18 cellular contexts compared by ENCODE assay signal in genomic region chr13:31394491-31394890, GRCh38.
DNase-seq lines count a peak whose midpoint lies in the region; ATAC-seq and TF ChIP-seq lines count a peak whose summit lies in the region.
"Had no signal": no experiment of that assay in that cellular context is flagged by ENCODE, and none has a peak within 500 bp of the region (broad histone marks: within the 10 kb centered on the region; RNA-seq: fewer than 3 reads in every experiment).

No MANE protein-coding gene starts in this region.

- peak overlapping the region; percentile 16 for H3K4me3 ChIP-seq in Loucy (ENCODE audit: low read length, poor library complexity, severe bottlenecking)
- H3K4me3 ChIP-seq: BLaER1 had no signal

- no peak for ATAC-seq in left lobe of liver
- ATAC-seq in GM18909 (IDR thresholded peaks at IDR 0.05; ENCODE audit: poor library complexity, unreplicated experiment) = no peak
- ATAC-seq in HG02571 (IDR thresholded peaks at IDR 0.05; ENCODE audit: unreplicated experiment) = no peak
- ATAC-seq: HCT116 had no signal

- H4K20me1 ChIP-seq in Loucy (ENCODE audit: insufficient read depth, low read length, poor library complexity, severe bottlenecking) = no peaks in the 10 kb centered on the region
- H4K20me1 ChIP-seq: BLaER1 had no signal

- H3K4me2 ChIP-seq in Loucy (ENCODE audit: low read depth, low read length, poor library complexity, severe bottlenecking) = peak overlapping the region; percentile 43
- H3K4me2 ChIP-seq: BLaER1 had no signal

- no peak overlapping the region for H3K9ac ChIP-seq in Loucy (ENCODE audit: low read depth, low read length, poor library complexity, severe bottlenecking)
- H3K9ac ChIP-seq: BLaER1 had no signal

- H3K36me3 Mint-ChIP-seq in T-helper 2 cell treated with Interferon-gamma antibody and Interleukin-4, amounts not matched to agents 5 μg/mL and 100 μg/mL, for 36 hours (ENCODE audit: low read depth) = no peaks in the 10 kb centered on the region
- H3K36me3 Mint-ChIP-seq: CD8-positive, alpha-beta memory T cell had no signal

- no peaks in the 10 kb centered on the region for H3K27me3 ChIP-seq in Loucy (ENCODE audit: insufficient read depth, low read length, poor library complexity, severe bottlenecking)
- H3K27me3 ChIP-seq: BLaER1 had no signal

- H3K79me2 ChIP-seq in Loucy (ENCODE audit: insufficient read depth, low read length) = no peaks in the 10 kb centered on the region

- peak overlapping the region; percentile 62 for H3K27ac Mint-ChIP-seq in T-helper 2 cell treated with Interferon-gamma antibody and Interleukin-4, amounts not matched to agents 5 μg/mL and 100 μg/mL, for 36 hours
- H3K27ac Mint-ChIP-seq: CD8-positive, alpha-beta memory T cell had no signal

- H3K27me3 Mint-ChIP-seq in T-helper 2 cell treated with Interferon-gamma antibody and Interleukin-4, amounts not matched to agents 5 μg/mL and 100 μg/mL, for 36 hours (ENCODE audit: low read depth) = no peaks in the 10 kb centered on the region

- H3K4me1 ChIP-seq in Loucy (ENCODE audit: insufficient read depth, low read length, poor library complexity, severe bottlenecking) = peaks cover 14% of the 10 kb centered on the region
- H3K4me1 ChIP-seq: BLaER1 had no signal

- no peak for TF ChIP-seq CTCF in Loucy (conservative IDR thresholded peaks at IDR 0.05; ENCODE audit: low read length)

- peak; percentile 4 for DNase-seq in GM04503 (ENCODE audit: low read depth)
- no peak for DNase-seq in T-helper 2 cell treated with Interferon-gamma antibody and Interleukin-4, amounts not matched to agents 5 μg/mL and 100 μg/mL, for 36 hours (ENCODE audit: low spot score)
- DNase-seq in myocyte (ENCODE audit: low read depth) = peak; percentile 37
- no peak for DNase-seq in DMS 273 (lab: John Stamatoyannopoulos, UW; ENCODE audit: unreplicated experiment)
- no peak for DNase-seq in left lobe of liver (ENCODE audit: low spot score)
- DNase-seq: CD8-positive, alpha-beta memory T cell; DMS 273 treated with DMSO at 0.1 percent for 48 hours; KBM-7; NCI-H1436; NCI-H2081 treated with DMSO at 0.1 percent for 48 hours; NCI-H446 treated with DMSO at 0.1 percent for 48 hours; NCI-H82; SIG-M5 had no signal

- no peaks in the 10 kb centered on the region for H3K36me3 ChIP-seq in Loucy (ENCODE audit: insufficient read depth, low read length)
- H3K36me3 ChIP-seq: BLaER1 had no signal

- peaks cover 16% of the 10 kb centered on the region; the same call in 1 of the 2 replicates for H3K9me3 ChIP-seq in Loucy (ENCODE audit: insufficient read depth, low read depth, low read length)

- peak overlapping the region; percentile 50; the same call in 1 of the 2 replicates for H2AFZ ChIP-seq in Loucy (ENCODE audit: low read length)

- H3K4me3 Mint-ChIP-seq in T-helper 2 cell treated with Interferon-gamma antibody and Interleukin-4, amounts not matched to agents 5 μg/mL and 100 μg/mL, for 36 hours = no peak overlapping the region
- H3K4me3 Mint-ChIP-seq: CD8-positive, alpha-beta memory T cell had no signal

- H3K9me2 ChIP-seq in Loucy (replicated peaks; ENCODE audit: low read depth, low read length) = no peaks in the 10 kb centered on the region

- peaks cover 21% of the 10 kb centered on the region for H3K9me3 Mint-ChIP-seq in T-helper 2 cell treated with Interferon-gamma antibody and Interleukin-4, amounts not matched to agents 5 μg/mL and 100 μg/mL, for 36 hours

- H3F3A ChIP-seq in Loucy (ENCODE audit: low read depth) = 0 out of 2 replicates have a peak, but pooled peaks cover 5% of the 10 kb centered on the region

- peaks cover 12% of the 10 kb centered on the region for H3K4me1 Mint-ChIP-seq in T-helper 2 cell treated with Interferon-gamma antibody and Interleukin-4, amounts not matched to agents 5 μg/mL and 100 μg/mL, for 36 hours (ENCODE audit: low read depth)

Comparison
In these comparisons a context has a peak if more than half of its experiments do, and no peak if none do; other contexts are left out.
1. DNase-seq: peak in GM04503 (single experiment) and myocyte (single experiment); none in T-helper 2 cell treated with Interferon-gamma antibody and Interleukin-4, amounts not matched to agents 5 μg/mL and 100 μg/mL, for 36 hours (single experiment), DMS 273 (single experiment) and left lobe of liver (single experiment).